5 cellular contexts compared by ENCODE assay signal in genomic region chr10:133572055-133572454, GRCh38. TPM values are rescaled to one million over a fixed set of nuclear protein-coding genes. Genes with fewer than 3 reads are reported as not detected.
"Had no signal": no experiment of that assay in that cellular context is flagged by ENCODE, and none has a peak within 500 bp of the region (broad histone marks: within the 10 kb centered on the region; RNA-seq: fewer than 3 reads in every experiment).

No MANE protein-coding gene starts in this region.

RNA-seq across cellular contexts. Expression of gene SYCE1, which starts 6.7 kb away (rescaled TPM):
- total RNA-seq: HepG2, HT-29, IMR-90, K562 had no signal

RNA-seq across cellular contexts. Expression of gene CYP2E1, which starts 44.9 kb away (rescaled TPM):
- total RNA-seq: HT-29 had no signal

RNA-seq across cellular contexts. Expression of gene FRG2B, which starts 54.5 kb away (rescaled TPM):
- total RNA-seq: HepG2, HT-29, HT1080, IMR-90, K562 had no signal
